Comparison of ENCODE assay signal across 11 cellular contexts in genomic region chr3:71083726-71084131, GRCh38.
DNase-seq lines count a peak whose midpoint lies in the region; ATAC-seq lines count a peak whose summit lies in the region.
"Had no signal": no experiment of that assay in that cellular context is flagged by ENCODE, and none has a peak within 500 bp of the region (broad histone marks: within the 10 kb centered on the region; RNA-seq: fewer than 3 reads in every experiment).

No MANE protein-coding gene starts in this region.

- peak; percentile 42 for DNase-seq in activated naive CD4-positive, alpha-beta T cell treated with Interleukin-2 at 50 U/mL for 16 hours
- no peak for DNase-seq in activated naive CD4-positive, alpha-beta T cell treated with anti-CD3 and anti-CD28 coated beads, Interleukin-2, amount 10 ng/mL, durations not matched to agents 7 days and 5 days
- DNase-seq in activated naive CD8-positive, alpha-beta T cell treated with anti-CD3 and anti-CD28 coated beads, Interleukin-2, amount 10 ng/mL, durations not matched to agents 7 days and 5 days = no peak
- DNase-seq in GF-D8 (lab: John Stamatoyannopoulos, UW) (no peak), NCI-H2107 (lab: John Stamatoyannopoulos, UW) (no peak), NCI-H128 (lab: John Stamatoyannopoulos, UW; ENCODE audit: unreplicated experiment) (no peak)
- DNase-seq: body of pancreas, left cardiac atrium had no signal

- no peak overlapping the region for H3K27ac Mint-ChIP-seq in activated naive CD4-positive, alpha-beta T cell treated with anti-CD3 and anti-CD28 coated beads, Interleukin-2, amount 10 ng/mL, durations not matched to agents 7 days and 5 days
- peak overlapping the region; percentile 11 for H3K27ac Mint-ChIP-seq in activated naive CD8-positive, alpha-beta T cell treated with anti-CD3 and anti-CD28 coated beads, Interleukin-2, amount 10 ng/mL, durations not matched to agents 7 days and 5 days
- H3K27ac Mint-ChIP-seq in stimulated activated memory B cell treated with anti-CD40 and anti-IgM and Interleukin-4, amounts not matched to agents 10 μg/mL and 1 μg/mL and 100 μg/mL, for 72 hours = peak overlapping the region; percentile 94
- H3K27ac Mint-ChIP-seq: nephron had no signal

- peaks cover 54% of the 10 kb centered on the region for H3K36me3 Mint-ChIP-seq in activated naive CD4-positive, alpha-beta T cell treated with anti-CD3 and anti-CD28 coated beads, Interleukin-2, amount 10 ng/mL, durations not matched to agents 7 days and 5 days
- peaks cover 19% of the 10 kb centered on the region for H3K36me3 Mint-ChIP-seq in activated naive CD8-positive, alpha-beta T cell treated with anti-CD3 and anti-CD28 coated beads, Interleukin-2, amount 10 ng/mL, durations not matched to agents 7 days and 5 days
- H3K36me3 Mint-ChIP-seq in stimulated activated memory B cell treated with anti-CD40 and anti-IgM and Interleukin-4, amounts not matched to agents 10 μg/mL and 1 μg/mL and 100 μg/mL, for 72 hours = peaks cover 28% of the 10 kb centered on the region

- peaks cover 8% of the 10 kb centered on the region for H3K9me3 Mint-ChIP-seq in activated naive CD4-positive, alpha-beta T cell treated with anti-CD3 and anti-CD28 coated beads, Interleukin-2, amount 10 ng/mL, durations not matched to agents 7 days and 5 days
- H3K9me3 Mint-ChIP-seq in activated naive CD8-positive, alpha-beta T cell treated with anti-CD3 and anti-CD28 coated beads, Interleukin-2, amount 10 ng/mL, durations not matched to agents 7 days and 5 days = peaks cover 1% of the 10 kb centered on the region
- peaks cover 3% of the 10 kb centered on the region for H3K9me3 Mint-ChIP-seq in stimulated activated memory B cell treated with anti-CD40 and anti-IgM and Interleukin-4, amounts not matched to agents 10 μg/mL and 1 μg/mL and 100 μg/mL, for 72 hours
- H3K9me3 Mint-ChIP-seq: nephron had no signal

- POLR2A ChIA-PET in activated naive CD8-positive, alpha-beta T cell treated with anti-CD3 and anti-CD28 coated beads, Interleukin-2, amount 10 ng/mL, durations not matched to agents 7 days and 5 days (lab: Charles Lee) = no interaction called here

- ATAC-seq in HG02678 (IDR thresholded peaks at IDR 0.05; ENCODE audit: unreplicated experiment) = peak; percentile 24
- ATAC-seq in activated naive CD8-positive, alpha-beta T cell treated with anti-CD3 and anti-CD28 coated beads, Interleukin-2, amount 10 ng/mL, durations not matched to agents 7 days and 5 days (ENCODE audit: low read depth) = no peak
- ATAC-seq in stimulated activated memory B cell treated with anti-CD40 and anti-IgM and Interleukin-4, amounts not matched to agents 10 μg/mL and 1 μg/mL and 100 μg/mL, for 72 hours = peak; percentile 78
- ATAC-seq: body of pancreas, left cardiac atrium had no signal

- peaks cover 87% of the 10 kb centered on the region for H3K4me1 Mint-ChIP-seq in activated naive CD4-positive, alpha-beta T cell treated with anti-CD3 and anti-CD28 coated beads, Interleukin-2, amount 10 ng/mL, durations not matched to agents 7 days and 5 days
- peaks cover 69% of the 10 kb centered on the region for H3K4me1 Mint-ChIP-seq in activated naive CD8-positive, alpha-beta T cell treated with anti-CD3 and anti-CD28 coated beads, Interleukin-2, amount 10 ng/mL, durations not matched to agents 7 days and 5 days
- peaks cover 81% of the 10 kb centered on the region for H3K4me1 Mint-ChIP-seq in stimulated activated memory B cell treated with anti-CD40 and anti-IgM and Interleukin-4, amounts not matched to agents 10 μg/mL and 1 μg/mL and 100 μg/mL, for 72 hours

- CTCF ChIA-PET in activated naive CD4-positive, alpha-beta T cell treated with anti-CD3 and anti-CD28 coated beads, Interleukin-2, amount 10 ng/mL, durations not matched to agents 7 days and 5 days (lab: Charles Lee) = interaction anchor here (0.9 to 1.0 kb wide), 2 partner anchors 8 to 13 kb away, joined by 3 to 5 read pairs; no protein-coding TSS in a partner anchor

- H3K27me3 Mint-ChIP-seq in activated naive CD4-positive, alpha-beta T cell treated with anti-CD3 and anti-CD28 coated beads, Interleukin-2, amount 10 ng/mL, durations not matched to agents 7 days and 5 days = no peaks in the 10 kb centered on the region
- H3K27me3 Mint-ChIP-seq in activated naive CD8-positive, alpha-beta T cell treated with anti-CD3 and anti-CD28 coated beads, Interleukin-2, amount 10 ng/mL, durations not matched to agents 7 days and 5 days = no peaks in the 10 kb centered on the region
- no peaks in the 10 kb centered on the region for H3K27me3 Mint-ChIP-seq in stimulated activated memory B cell treated with anti-CD40 and anti-IgM and Interleukin-4, amounts not matched to agents 10 μg/mL and 1 μg/mL and 100 μg/mL, for 72 hours

- no peak overlapping the region for H3K4me3 Mint-ChIP-seq in activated naive CD4-positive, alpha-beta T cell treated with anti-CD3 and anti-CD28 coated beads, Interleukin-2, amount 10 ng/mL, durations not matched to agents 7 days and 5 days
- H3K4me3 Mint-ChIP-seq in activated naive CD8-positive, alpha-beta T cell treated with anti-CD3 and anti-CD28 coated beads, Interleukin-2, amount 10 ng/mL, durations not matched to agents 7 days and 5 days = peak overlapping the region; percentile 14
- H3K4me3 Mint-ChIP-seq in stimulated activated memory B cell treated with anti-CD40 and anti-IgM and Interleukin-4, amounts not matched to agents 10 μg/mL and 1 μg/mL and 100 μg/mL, for 72 hours = peak overlapping the region; percentile 7
- H3K4me3 Mint-ChIP-seq: nephron had no signal
